In genomic region chr1:68478662-68479061, GRCh38 we compare ENCODE assay signal across 37 cellular contexts. TPM values are rescaled to one million over a fixed set of nuclear protein-coding genes. Genes with fewer than 3 reads are reported as not detected.
"Had no signal": no experiment of that assay in that cellular context is flagged by ENCODE, and none has a peak within 500 bp of the region (broad histone marks: within the 10 kb centered on the region; RNA-seq: fewer than 3 reads in every experiment).

No MANE protein-coding gene starts in this region.

- H3K4me1 ChIP-seq: ascending aorta, body of pancreas, breast epithelium had no signal

- H3K36me3 Mint-ChIP-seq: activated naive CD4-positive, alpha-beta T cell treated with anti-CD3 and anti-CD28 coated beads, Interleukin-2, amount 50 U/mL, for 24 hours; activated naive CD8-positive, alpha-beta T cell had no signal

- H3K9me3 Mint-ChIP-seq: activated CD4-positive, alpha-beta memory T cell treated with anti-CD3 and anti-CD28 coated beads, Interleukin-2, amount 10 ng/mL, durations not matched to agents 7 days and 5 days; activated CD4-positive, alpha-beta T cell treated with anti-CD3 and anti-CD28 coated beads, Interleukin-2, amount 10 ng/mL, durations not matched to agents 7 days and 5 days; activated naive CD4-positive, alpha-beta T cell treated with anti-CD3 and anti-CD28 coated beads, Interleukin-2, amount 10 ng/mL, durations not matched to agents 7 days and 5 days; activated naive CD4-positive, alpha-beta T cell treated with anti-CD3 and anti-CD28 coated beads, Interleukin-2, amount 50 U/mL, for 24 hours; activated naive CD8-positive, alpha-beta T cell treated with anti-CD3 and anti-CD28 coated beads, Interleukin-2, amount 10 ng/mL, durations not matched to agents 7 days and 5 days; activated naive CD8-positive, alpha-beta T cell treated with anti-CD3 and anti-CD28 coated beads, Interleukin-2, amount 50 U/mL, for 24 hours; activated T-cell treated with anti-CD3 and anti-CD28 coated beads, Interleukin-2, amount 50 U/mL, for 24 hours; activated T-helper 2 cell treated with anti-CD3 and anti-CD28 coated beads, Interferon-gamma antibody, Interleukin-2, Interleukin-4, amounts not matched to agents 10 μg/mL and 5 μg/mL and 100 μg/mL, durations not matched to agents 14 hours and 24 hours and 36 hours; T-helper 1 cell treated with Interleukin-12 subunit alpha and Interleukin-12 subunit beta and Interleukin-4 antibody, amounts not matched to agents 30 μg/mL and 1 μg/mL, for 36 hours; T-helper 2 cell treated with Interferon-gamma antibody and Interleukin-4, amounts not matched to agents 5 μg/mL and 100 μg/mL, for 36 hours had no signal

- H3K9me3 ChIP-seq: ascending aorta, body of pancreas, breast epithelium had no signal

- DNase-seq: activated CD4-positive, alpha-beta memory T cell treated with anti-CD3 and anti-CD28 coated beads, Interleukin-2, amount 10 ng/mL, durations not matched to agents 7 days and 5 days; activated CD4-positive, alpha-beta T cell treated with anti-CD3 and anti-CD28 coated beads for 1 hour; activated CD4-positive, alpha-beta T cell treated with anti-CD3 and anti-CD28 coated beads for 36 hours; activated CD4-positive, alpha-beta T cell treated with anti-CD3 and anti-CD28 coated beads for 48 hours; activated CD4-positive, alpha-beta T cell treated with anti-CD3 and anti-CD28 coated beads, Interleukin-2, amount 10 ng/mL, durations not matched to agents 7 days and 5 days; activated CD4-positive, alpha-beta T cell treated with anti-CD3 and anti-CD28 coated beads, Interleukin-2, amount 50 U/mL, for 48 hours; activated CD4-positive, CD25-positive, alpha-beta regulatory T cell; activated CD8-positive, alpha-beta memory T cell treated with anti-CD3 and anti-CD28 coated beads for 24 hours; activated CD8-positive, alpha-beta memory T cell treated with anti-CD3 and anti-CD28 coated beads, Interleukin-2, amount 10 ng/mL, durations not matched to agents 7 days and 5 days; activated CD8-positive, alpha-beta memory T cell treated with anti-CD3 and anti-CD28 coated beads, Interleukin-2, amount 50 U/mL, for 48 hours; activated CD8-positive, alpha-beta T cell treated with anti-CD3 and anti-CD28 coated beads, Interleukin-2, amount 10 ng/mL, durations not matched to agents 7 days and 5 days; activated effector memory CD4-positive, alpha-beta T cell treated with Interleukin-2 at 50 U/mL for 16 hours; activated gamma-delta T cell; activated naive CD4-positive, alpha-beta T cell treated with anti-CD3 and anti-CD28 coated beads, Interleukin-2, amount 10 ng/mL, durations not matched to agents 7 days and 5 days; activated naive CD4-positive, alpha-beta T cell treated with Interleukin-2 at 50 U/mL for 16 hours; activated naive CD8-positive, alpha-beta T cell treated with anti-CD3 and anti-CD28 coated beads, Interleukin-2, amount 10 ng/mL, durations not matched to agents 7 days and 5 days; activated naive CD8-positive, alpha-beta T cell treated with anti-CD3 and anti-CD28 coated beads, Interleukin-2, amount 50 U/mL, for 24 hours; activated T-cell treated with anti-CD3 and anti-CD28 coated beads, Interleukin-2, amount 50 U/mL, for 24 hours; activated T-cell treated with anti-CD3 and anti-CD28 coated beads, Interleukin-2, amount 50 U/mL, for 48 hours; amygdala; anterior cingulate cortex; body of pancreas; brain microvascular endothelial cell; central memory CD4-positive, alpha-beta T cell; T-helper 1 cell; T-helper 2 cell; T-helper 9 cell had no signal

- H3K36me3 ChIP-seq: ascending aorta, brain microvascular endothelial cell, breast epithelium had no signal

- H3K4me3 Mint-ChIP-seq: activated CD4-positive, alpha-beta memory T cell treated with anti-CD3 and anti-CD28 coated beads, Interleukin-2, amount 10 ng/mL, durations not matched to agents 7 days and 5 days; activated CD4-positive, alpha-beta T cell treated with anti-CD3 and anti-CD28 coated beads for 36 hours; activated CD4-positive, alpha-beta T cell treated with anti-CD3 and anti-CD28 coated beads, Interleukin-2, amount 10 ng/mL, durations not matched to agents 7 days and 5 days; activated CD8-positive, alpha-beta memory T cell treated with anti-CD3 and anti-CD28 coated beads, Interleukin-2, amount 10 ng/mL, durations not matched to agents 7 days and 5 days; activated CD8-positive, alpha-beta T cell treated with anti-CD3 and anti-CD28 coated beads, Interleukin-2, amount 10 ng/mL, durations not matched to agents 7 days and 5 days; activated naive CD4-positive, alpha-beta T cell treated with anti-CD3 and anti-CD28 coated beads, Interleukin-2, amount 10 ng/mL, durations not matched to agents 7 days and 5 days; activated naive CD4-positive, alpha-beta T cell treated with anti-CD3 and anti-CD28 coated beads, Interleukin-2, amount 50 U/mL, for 24 hours; activated naive CD8-positive, alpha-beta T cell; activated naive CD8-positive, alpha-beta T cell treated with anti-CD3 and anti-CD28 coated beads, Interleukin-2, amount 10 ng/mL, durations not matched to agents 7 days and 5 days; activated naive CD8-positive, alpha-beta T cell treated with anti-CD3 and anti-CD28 coated beads, Interleukin-2, amount 50 U/mL, for 24 hours; activated T-cell treated with anti-CD3 and anti-CD28 coated beads, Interleukin-2, amount 50 U/mL, for 24 hours; T-helper 1 cell treated with Interleukin-12 subunit alpha and Interleukin-12 subunit beta and Interleukin-4 antibody, amounts not matched to agents 30 μg/mL and 1 μg/mL, for 36 hours; T-helper 2 cell treated with Interferon-gamma antibody and Interleukin-4, amounts not matched to agents 5 μg/mL and 100 μg/mL, for 36 hours had no signal

- H3K27me3 Mint-ChIP-seq: activated CD4-positive, alpha-beta memory T cell treated with anti-CD3 and anti-CD28 coated beads, Interleukin-2, amount 10 ng/mL, durations not matched to agents 7 days and 5 days; activated CD4-positive, alpha-beta T cell treated with anti-CD3 and anti-CD28 coated beads for 36 hours; activated CD4-positive, alpha-beta T cell treated with anti-CD3 and anti-CD28 coated beads, Interleukin-2, amount 10 ng/mL, durations not matched to agents 7 days and 5 days; activated CD8-positive, alpha-beta memory T cell treated with anti-CD3 and anti-CD28 coated beads, Interleukin-2, amount 10 ng/mL, durations not matched to agents 7 days and 5 days; activated naive CD4-positive, alpha-beta T cell treated with anti-CD3 and anti-CD28 coated beads, Interleukin-2, amount 10 ng/mL, durations not matched to agents 7 days and 5 days; activated naive CD4-positive, alpha-beta T cell treated with anti-CD3 and anti-CD28 coated beads, Interleukin-2, amount 50 U/mL, for 24 hours; activated naive CD8-positive, alpha-beta T cell; activated naive CD8-positive, alpha-beta T cell treated with anti-CD3 and anti-CD28 coated beads, Interleukin-2, amount 10 ng/mL, durations not matched to agents 7 days and 5 days; activated naive CD8-positive, alpha-beta T cell treated with anti-CD3 and anti-CD28 coated beads, Interleukin-2, amount 50 U/mL, for 24 hours; activated T-cell treated with anti-CD3 and anti-CD28 coated beads, Interleukin-2, amount 50 U/mL, for 24 hours had no signal

- ATAC-seq: activated CD4-positive, alpha-beta T cell treated with anti-CD3 and anti-CD28 coated beads for 36 hours; activated CD4-positive, CD25-positive, alpha-beta regulatory T cell treated with anti-CD3 and anti-CD28 coated beads, Interleukin-2, amount 50 U/mL, for 24 hours; activated CD8-positive, alpha-beta memory T cell treated with anti-CD3 and anti-CD28 coated beads, Interleukin-2, amount 10 ng/mL, durations not matched to agents 7 days and 5 days; activated CD8-positive, alpha-beta T cell treated with anti-CD3 and anti-CD28 coated beads, Interleukin-2, amount 10 ng/mL, durations not matched to agents 7 days and 5 days; activated naive CD8-positive, alpha-beta T cell treated with anti-CD3 and anti-CD28 coated beads, Interleukin-2, amount 50 U/mL, for 24 hours; body of pancreas had no signal

- H3K4me1 Mint-ChIP-seq: activated CD4-positive, alpha-beta memory T cell treated with anti-CD3 and anti-CD28 coated beads, Interleukin-2, amount 10 ng/mL, durations not matched to agents 7 days and 5 days; activated CD4-positive, alpha-beta T cell treated with anti-CD3 and anti-CD28 coated beads for 36 hours; activated CD4-positive, alpha-beta T cell treated with anti-CD3 and anti-CD28 coated beads, Interleukin-2, amount 10 ng/mL, durations not matched to agents 7 days and 5 days; activated CD8-positive, alpha-beta memory T cell treated with anti-CD3 and anti-CD28 coated beads, Interleukin-2, amount 10 ng/mL, durations not matched to agents 7 days and 5 days; activated naive CD4-positive, alpha-beta T cell treated with anti-CD3 and anti-CD28 coated beads, Interleukin-2, amount 10 ng/mL, durations not matched to agents 7 days and 5 days; activated naive CD4-positive, alpha-beta T cell treated with anti-CD3 and anti-CD28 coated beads, Interleukin-2, amount 50 U/mL, for 24 hours; activated naive CD8-positive, alpha-beta T cell treated with anti-CD3 and anti-CD28 coated beads, Interleukin-2, amount 10 ng/mL, durations not matched to agents 7 days and 5 days; activated naive CD8-positive, alpha-beta T cell treated with anti-CD3 and anti-CD28 coated beads, Interleukin-2, amount 50 U/mL, for 24 hours had no signal

- H3K27ac ChIP-seq: ascending aorta, body of pancreas, brain microvascular endothelial cell, breast epithelium, VCaP had no signal

- H3K4me3 ChIP-seq: ascending aorta, body of pancreas, breast epithelium had no signal

- H3K27me3 ChIP-seq: ascending aorta, body of pancreas, brain microvascular endothelial cell, breast epithelium had no signal

- H3K27ac Mint-ChIP-seq: activated CD4-positive, alpha-beta memory T cell treated with anti-CD3 and anti-CD28 coated beads, Interleukin-2, amount 10 ng/mL, durations not matched to agents 7 days and 5 days; activated CD4-positive, alpha-beta T cell treated with anti-CD3 and anti-CD28 coated beads for 36 hours; activated CD4-positive, alpha-beta T cell treated with anti-CD3 and anti-CD28 coated beads, Interleukin-2, amount 10 ng/mL, durations not matched to agents 7 days and 5 days; activated CD8-positive, alpha-beta memory T cell treated with anti-CD3 and anti-CD28 coated beads, Interleukin-2, amount 10 ng/mL, durations not matched to agents 7 days and 5 days; activated CD8-positive, alpha-beta T cell treated with anti-CD3 and anti-CD28 coated beads, Interleukin-2, amount 10 ng/mL, durations not matched to agents 7 days and 5 days; activated naive CD4-positive, alpha-beta T cell treated with anti-CD3 and anti-CD28 coated beads, Interleukin-2, amount 10 ng/mL, durations not matched to agents 7 days and 5 days; activated naive CD4-positive, alpha-beta T cell treated with anti-CD3 and anti-CD28 coated beads, Interleukin-2, amount 50 U/mL, for 24 hours; activated naive CD8-positive, alpha-beta T cell; activated naive CD8-positive, alpha-beta T cell treated with anti-CD3 and anti-CD28 coated beads, Interleukin-2, amount 10 ng/mL, durations not matched to agents 7 days and 5 days; activated naive CD8-positive, alpha-beta T cell treated with anti-CD3 and anti-CD28 coated beads, Interleukin-2, amount 50 U/mL, for 24 hours; activated T-cell treated with anti-CD3 and anti-CD28 coated beads, Interleukin-2, amount 50 U/mL, for 24 hours; activated T-helper 2 cell treated with anti-CD3 and anti-CD28 coated beads, Interferon-gamma antibody, Interleukin-2, Interleukin-4, amounts not matched to agents 10 μg/mL and 5 μg/mL and 100 μg/mL, durations not matched to agents 14 hours and 24 hours and 36 hours; T-helper 1 cell treated with Interleukin-12 subunit alpha and Interleukin-12 subunit beta and Interleukin-4 antibody, amounts not matched to agents 30 μg/mL and 1 μg/mL, for 36 hours; T-helper 2 cell treated with Interferon-gamma antibody and Interleukin-4, amounts not matched to agents 5 μg/mL and 100 μg/mL, for 36 hours had no signal

RNA-seq across cellular contexts. Expression of gene DEPDC1, which starts 18.2 kb away (rescaled TPM):
- total RNA-seq: ascending aorta, body of pancreas had no signal

RNA-seq across cellular contexts. Expression of gene RPE65, which starts 28.9 kb away (rescaled TPM):
- total RNA-seq: activated CD4-positive, alpha-beta memory T cell treated with anti-CD3 and anti-CD28 coated beads, Interleukin-2, amount 10 ng/mL, durations not matched to agents 7 days and 5 days; activated CD4-positive, alpha-beta T cell treated with anti-CD3 and anti-CD28 coated beads for 36 hours; activated CD4-positive, alpha-beta T cell treated with anti-CD3 and anti-CD28 coated beads, Interleukin-2, amount 10 ng/mL, durations not matched to agents 7 days and 5 days; activated CD8-positive, alpha-beta memory T cell treated with anti-CD3 and anti-CD28 coated beads, Interleukin-2, amount 10 ng/mL, durations not matched to agents 7 days and 5 days; activated CD8-positive, alpha-beta T cell treated with anti-CD3 and anti-CD28 coated beads, Interleukin-2, amount 10 ng/mL, durations not matched to agents 7 days and 5 days; activated naive CD8-positive, alpha-beta T cell treated with anti-CD3 and anti-CD28 coated beads, Interleukin-2, amount 10 ng/mL, durations not matched to agents 7 days and 5 days; activated T-helper 2 cell treated with anti-CD3 and anti-CD28 coated beads, Interferon-gamma antibody, Interleukin-2, Interleukin-4, amounts not matched to agents 10 μg/mL and 5 μg/mL and 100 μg/mL, durations not matched to agents 14 hours and 24 hours and 36 hours; ascending aorta; body of pancreas had no signal
- polyA plus RNA-seq: adipose tissue had no signal
